Comparison of ENCODE assay signal across 1 cellular context in the genomic region with DNA sequence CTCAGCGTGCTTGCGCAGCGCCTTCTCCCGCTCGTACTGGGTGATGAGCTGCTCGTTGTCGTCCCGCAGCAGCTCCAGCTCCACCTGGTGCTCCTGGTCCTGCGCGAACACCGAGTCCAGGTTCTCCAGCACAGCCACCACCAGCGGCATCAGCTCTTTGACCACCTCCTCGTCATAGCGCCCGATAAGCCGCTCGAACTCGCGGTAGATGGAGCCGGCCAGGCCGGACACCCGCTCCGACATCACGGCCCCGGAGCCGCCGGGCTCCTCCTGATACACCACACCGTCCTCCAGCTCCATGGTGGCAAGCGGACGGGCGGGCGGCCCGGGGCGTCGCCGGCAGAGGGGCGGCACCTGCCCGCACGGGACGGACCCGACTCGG.
TF ChIP-seq lines count a peak whose summit lies in the region.

No MANE protein-coding gene starts in this region.

TF ChIP-seq in HepG2, 621 proteins besides CTCF, POLR2A, EP300 and RAD21 (continued from another document and continues in another):
- TF ChIP-seq, protein P1, sequence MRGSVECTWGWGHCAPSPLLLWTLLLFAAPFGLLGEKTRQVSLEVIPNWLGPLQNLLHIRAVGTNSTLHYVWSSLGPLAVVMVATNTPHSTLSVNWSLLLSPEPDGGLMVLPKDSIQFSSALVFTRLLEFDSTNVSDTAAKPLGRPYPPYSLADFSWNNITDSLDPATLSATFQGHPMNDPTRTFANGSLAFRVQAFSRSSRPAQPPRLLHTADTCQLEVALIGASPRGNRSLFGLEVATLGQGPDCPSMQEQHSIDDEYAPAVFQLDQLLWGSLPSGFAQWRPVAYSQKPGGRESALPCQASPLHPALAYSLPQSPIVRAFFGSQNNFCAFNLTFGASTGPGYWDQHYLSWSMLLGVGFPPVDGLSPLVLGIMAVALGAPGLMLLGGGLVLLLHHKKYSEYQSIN (CRISPR knock-in tag; IDR thresholded peaks at IDR 0.05; ENCODE audit: borderline replicate concordance): no peak
- TF ChIP-seq MATR3 (CRISPR knock-in tag; IDR thresholded peaks at IDR 0.05) (0 out of 2 replicates have a peak, but pooled peaks have one; percentile 38), ZNF792 (CRISPR knock-in tag; IDR thresholded peaks at IDR 0.05) (no peak), ZNF468 (CRISPR knock-in tag; IDR thresholded peaks at IDR 0.05) (0 out of 2 replicates have a peak, but pooled peaks have one; percentile 69), ZMYM2 (CRISPR knock-in tag; IDR thresholded peaks at IDR 0.05) (no peak), ATAD3A (CRISPR knock-in tag; IDR thresholded peaks at IDR 0.05) (no peak), THYN1 (CRISPR knock-in tag; IDR thresholded peaks at IDR 0.05; ENCODE audit: borderline replicate concordance, low read depth) (no peak), ZNF546 (CRISPR knock-in tag; conservative IDR thresholded peaks at IDR 0.05) (no peak; the same call in none of the 2 replicates), YY1 (IDR thresholded peaks at IDR 0.05; ENCODE audit: insufficient read depth, insufficient replicate concordance, low read depth, low read length) (peak; percentile 2), ETV6 (CRISPR knock-in tag; conservative IDR thresholded peaks at IDR 0.05) (no peak), ZNF589 (CRISPR knock-in tag; conservative IDR thresholded peaks at IDR 0.05) (peak; percentile 19; the same call in 1 of the 2 replicates), ZNF556 (CRISPR knock-in tag; IDR thresholded peaks at IDR 0.05; ENCODE audit: borderline replicate concordance) (no peak), ZSCAN31 (CRISPR knock-in tag; IDR thresholded peaks at IDR 0.05; ENCODE audit: low read depth) (0 out of 2 replicates have a peak, but pooled peaks have one; percentile 14), KLF11 (CRISPR knock-in tag; IDR thresholded peaks at IDR 0.05) (no peak), CCDC6 (CRISPR knock-in tag; IDR thresholded peaks at IDR 0.05) (no peak), ZNF367 (CRISPR knock-in tag; IDR thresholded peaks at IDR 0.05; ENCODE audit: borderline replicate concordance) (0 out of 2 replicates have a peak, but pooled peaks have one; percentile 62), KDM3A (CRISPR knock-in tag; IDR thresholded peaks at IDR 0.05; ENCODE audit: low read depth) (no peak), ZNF878 (CRISPR knock-in tag; IDR thresholded peaks at IDR 0.05) (no peak), SIN3A (IDR thresholded peaks at IDR 0.05; ENCODE audit: borderline replicate concordance, low read depth, low read length) (no peak), AKAP8 (CRISPR knock-in tag; IDR thresholded peaks at IDR 0.05) (no peak), FOXA3 (CRISPR knock-in tag; IDR thresholded peaks at IDR 0.05) (no peak), TAF15 (IDR thresholded peaks at IDR 0.05; ENCODE audit: low read depth, low read length, poor library complexity, severe bottlenecking) (no peak), RARG (CRISPR knock-in tag; IDR thresholded peaks at IDR 0.05; ENCODE audit: low read depth) (no peak), SAP130 (CRISPR knock-in tag; IDR thresholded peaks at IDR 0.05; ENCODE audit: low read depth) (peak; percentile 65; the same call in 1 of the 2 replicates), MED13 (CRISPR knock-in tag; IDR thresholded peaks at IDR 0.05) (0 out of 2 replicates have a peak, but pooled peaks have one; percentile 25), ASH2L (IDR thresholded peaks at IDR 0.05; ENCODE audit: insufficient read length, low read depth, low read length) (peak; percentile 72), ZNF672 (CRISPR knock-in tag; IDR thresholded peaks at IDR 0.05) (no peak), RNF2 (conservative IDR thresholded peaks at IDR 0.05; ENCODE audit: low read depth) (no peak), MXI1 (IDR thresholded peaks at IDR 0.05; ENCODE audit: borderline replicate concordance, low read depth, low read length) (no peak), ZNF773 (CRISPR knock-in tag; IDR thresholded peaks at IDR 0.05; ENCODE audit: borderline replicate concordance) (0 out of 2 replicates have a peak, but pooled peaks have one; percentile 44), ZFP62 (CRISPR knock-in tag; IDR thresholded peaks at IDR 0.05) (no peak), HNRNPLL (IDR thresholded peaks at IDR 0.05; ENCODE audit: low read depth, low read length, poor library complexity, severe bottlenecking) (peak; percentile 34), ZNF670 (CRISPR knock-in tag; IDR thresholded peaks at IDR 0.05; ENCODE audit: borderline replicate concordance) (no peak), MTA1 (CRISPR knock-in tag; IDR thresholded peaks at IDR 0.05; ENCODE audit: borderline replicate concordance) (peak; percentile 39; the same call in 1 of the 2 replicates), ZNF816 (CRISPR knock-in tag; IDR thresholded peaks at IDR 0.05; ENCODE audit: borderline replicate concordance) (no peak), ZNF841 (CRISPR knock-in tag; IDR thresholded peaks at IDR 0.05; ENCODE audit: borderline replicate concordance) (no peak), ZNF850 (CRISPR knock-in tag; conservative IDR thresholded peaks at IDR 0.05) (no peak), KAT2B (IDR thresholded peaks at IDR 0.05; ENCODE audit: borderline replicate concordance, low read depth, low read length) (no peak), DMAP1 (CRISPR knock-in tag; IDR thresholded peaks at IDR 0.05) (no peak), ZNF224 (CRISPR knock-in tag; IDR thresholded peaks at IDR 0.05) (no peak), ZNF660 (CRISPR knock-in tag; IDR thresholded peaks at IDR 0.05; ENCODE audit: borderline replicate concordance, low read depth) (no peak), MYC (CRISPR knock-in tag; IDR thresholded peaks at IDR 0.05; ENCODE audit: borderline replicate concordance) (0 out of 2 replicates have a peak, but pooled peaks have one; percentile 27), ZNF780A (CRISPR knock-in tag; IDR thresholded peaks at IDR 0.05) (no peak)
- TF ChIP-seq, protein P2, sequence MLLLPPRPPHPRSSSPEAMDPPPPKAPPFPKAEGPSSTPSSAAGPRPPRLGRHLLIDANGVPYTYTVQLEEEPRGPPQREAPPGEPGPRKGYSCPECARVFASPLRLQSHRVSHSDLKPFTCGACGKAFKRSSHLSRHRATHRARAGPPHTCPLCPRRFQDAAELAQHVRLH (CRISPR knock-in tag; IDR thresholded peaks at IDR 0.05; ENCODE audit: borderline replicate concordance, low read depth): no peak
- TF ChIP-seq, protein P3, sequence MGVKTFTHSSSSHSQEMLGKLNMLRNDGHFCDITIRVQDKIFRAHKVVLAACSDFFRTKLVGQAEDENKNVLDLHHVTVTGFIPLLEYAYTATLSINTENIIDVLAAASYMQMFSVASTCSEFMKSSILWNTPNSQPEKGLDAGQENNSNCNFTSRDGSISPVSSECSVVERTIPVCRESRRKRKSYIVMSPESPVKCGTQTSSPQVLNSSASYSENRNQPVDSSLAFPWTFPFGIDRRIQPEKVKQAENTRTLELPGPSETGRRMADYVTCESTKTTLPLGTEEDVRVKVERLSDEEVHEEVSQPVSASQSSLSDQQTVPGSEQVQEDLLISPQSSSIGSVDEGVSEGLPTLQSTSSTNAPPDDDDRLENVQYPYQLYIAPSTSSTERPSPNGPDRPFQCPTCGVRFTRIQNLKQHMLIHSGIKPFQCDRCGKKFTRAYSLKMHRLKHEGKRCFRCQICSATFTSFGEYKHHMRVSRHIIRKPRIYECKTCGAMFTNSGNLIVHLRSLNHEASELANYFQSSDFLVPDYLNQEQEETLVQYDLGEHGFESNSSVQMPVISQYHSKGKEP (CRISPR knock-in tag; IDR thresholded peaks at IDR 0.05): no peak
- TF ChIP-seq, protein P4, sequence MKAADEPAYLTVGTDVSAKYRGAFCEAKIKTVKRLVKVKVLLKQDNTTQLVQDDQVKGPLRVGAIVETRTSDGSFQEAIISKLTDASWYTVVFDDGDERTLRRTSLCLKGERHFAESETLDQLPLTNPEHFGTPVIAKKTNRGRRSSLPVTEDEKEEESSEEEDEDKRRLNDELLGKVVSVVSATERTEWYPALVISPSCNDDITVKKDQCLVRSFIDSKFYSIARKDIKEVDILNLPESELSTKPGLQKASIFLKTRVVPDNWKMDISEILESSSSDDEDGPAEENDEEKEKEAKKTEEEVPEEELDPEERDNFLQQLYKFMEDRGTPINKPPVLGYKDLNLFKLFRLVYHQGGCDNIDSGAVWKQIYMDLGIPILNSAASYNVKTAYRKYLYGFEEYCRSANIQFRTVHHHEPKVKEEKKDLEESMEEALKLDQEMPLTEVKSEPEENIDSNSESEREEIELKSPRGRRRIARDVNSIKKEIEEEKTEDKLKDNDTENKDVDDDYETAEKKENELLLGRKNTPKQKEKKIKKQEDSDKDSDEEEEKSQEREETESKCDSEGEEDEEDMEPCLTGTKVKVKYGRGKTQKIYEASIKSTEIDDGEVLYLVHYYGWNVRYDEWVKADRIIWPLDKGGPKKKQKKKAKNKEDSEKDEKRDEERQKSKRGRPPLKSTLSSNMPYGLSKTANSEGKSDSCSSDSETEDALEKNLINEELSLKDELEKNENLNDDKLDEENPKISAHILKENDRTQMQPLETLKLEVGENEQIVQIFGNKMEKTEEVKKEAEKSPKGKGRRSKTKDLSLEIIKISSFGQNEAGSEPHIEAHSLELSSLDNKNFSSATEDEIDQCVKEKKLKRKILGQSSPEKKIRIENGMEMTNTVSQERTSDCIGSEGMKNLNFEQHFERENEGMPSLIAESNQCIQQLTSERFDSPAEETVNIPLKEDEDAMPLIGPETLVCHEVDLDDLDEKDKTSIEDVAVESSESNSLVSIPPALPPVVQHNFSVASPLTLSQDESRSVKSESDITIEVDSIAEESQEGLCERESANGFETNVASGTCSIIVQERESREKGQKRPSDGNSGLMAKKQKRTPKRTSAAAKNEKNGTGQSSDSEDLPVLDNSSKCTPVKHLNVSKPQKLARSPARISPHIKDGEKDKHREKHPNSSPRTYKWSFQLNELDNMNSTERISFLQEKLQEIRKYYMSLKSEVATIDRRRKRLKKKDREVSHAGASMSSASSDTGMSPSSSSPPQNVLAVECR (CRISPR knock-in tag; IDR thresholded peaks at IDR 0.05; ENCODE audit: borderline replicate concordance): peak; percentile 78
- TF ChIP-seq, protein P5, sequence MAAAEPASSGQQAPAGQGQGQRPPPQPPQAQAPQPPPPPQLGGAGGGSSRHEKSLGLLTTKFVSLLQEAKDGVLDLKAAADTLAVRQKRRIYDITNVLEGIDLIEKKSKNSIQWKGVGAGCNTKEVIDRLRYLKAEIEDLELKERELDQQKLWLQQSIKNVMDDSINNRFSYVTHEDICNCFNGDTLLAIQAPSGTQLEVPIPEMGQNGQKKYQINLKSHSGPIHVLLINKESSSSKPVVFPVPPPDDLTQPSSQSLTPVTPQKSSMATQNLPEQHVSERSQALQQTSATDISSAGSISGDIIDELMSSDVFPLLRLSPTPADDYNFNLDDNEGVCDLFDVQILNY (CRISPR knock-in tag; conservative IDR thresholded peaks at IDR 0.05): 0 out of 2 replicates have a peak, but pooled peaks have one; percentile 38
- TF ChIP-seq, protein P6, sequence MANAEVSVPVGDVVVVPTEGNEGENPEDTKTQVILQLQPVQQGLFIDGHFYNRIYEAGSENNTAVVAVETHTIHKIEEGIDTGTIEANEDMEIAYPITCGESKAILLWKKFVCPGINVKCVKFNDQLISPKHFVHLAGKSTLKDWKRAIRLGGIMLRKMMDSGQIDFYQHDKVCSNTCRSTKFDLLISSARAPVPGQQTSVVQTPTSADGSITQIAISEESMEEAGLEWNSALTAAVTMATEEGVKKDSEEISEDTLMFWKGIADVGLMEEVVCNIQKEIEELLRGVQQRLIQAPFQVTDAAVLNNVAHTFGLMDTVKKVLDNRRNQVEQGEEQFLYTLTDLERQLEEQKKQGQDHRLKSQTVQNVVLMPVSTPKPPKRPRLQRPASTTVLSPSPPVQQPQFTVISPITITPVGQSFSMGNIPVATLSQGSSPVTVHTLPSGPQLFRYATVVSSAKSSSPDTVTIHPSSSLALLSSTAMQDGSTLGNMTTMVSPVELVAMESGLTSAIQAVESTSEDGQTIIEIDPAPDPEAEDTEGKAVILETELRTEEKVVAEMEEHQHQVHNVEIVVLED (CRISPR knock-in tag; IDR thresholded peaks at IDR 0.05; ENCODE audit: borderline replicate concordance): no peak
- TF ChIP-seq, protein P7, sequence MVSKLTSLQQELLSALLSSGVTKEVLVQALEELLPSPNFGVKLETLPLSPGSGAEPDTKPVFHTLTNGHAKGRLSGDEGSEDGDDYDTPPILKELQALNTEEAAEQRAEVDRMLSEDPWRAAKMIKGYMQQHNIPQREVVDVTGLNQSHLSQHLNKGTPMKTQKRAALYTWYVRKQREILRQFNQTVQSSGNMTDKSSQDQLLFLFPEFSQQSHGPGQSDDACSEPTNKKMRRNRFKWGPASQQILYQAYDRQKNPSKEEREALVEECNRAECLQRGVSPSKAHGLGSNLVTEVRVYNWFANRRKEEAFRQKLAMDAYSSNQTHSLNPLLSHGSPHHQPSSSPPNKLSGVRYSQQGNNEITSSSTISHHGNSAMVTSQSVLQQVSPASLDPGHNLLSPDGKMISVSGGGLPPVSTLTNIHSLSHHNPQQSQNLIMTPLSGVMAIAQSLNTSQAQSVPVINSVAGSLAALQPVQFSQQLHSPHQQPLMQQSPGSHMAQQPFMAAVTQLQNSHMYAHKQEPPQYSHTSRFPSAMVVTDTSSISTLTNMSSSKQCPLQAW (CRISPR knock-in tag; IDR thresholded peaks at IDR 0.05): peak; percentile 14
